23 cellular contexts compared by ENCODE assay signal in genomic region chr1:34946211-34946610, GRCh38.
"Had no signal": no experiment of that assay in that cellular context is flagged by ENCODE, and none has a peak within 500 bp of the region (broad histone marks: within the 10 kb centered on the region; RNA-seq: fewer than 3 reads in every experiment).

No MANE protein-coding gene starts in this region.

- ATAC-seq: activated T-helper 17 cell treated with anti-CD3 and anti-CD28 coated beads, Interleukin-2, amount 50 U/mL, for 72 hours; T-cell had no signal

- DNase-seq: activated CD4-positive, alpha-beta memory T cell treated with anti-CD3 and anti-CD28 coated beads, Interleukin-2, amount 10 ng/mL, durations not matched to agents 7 days and 5 days; activated CD4-positive, alpha-beta T cell treated with anti-CD3 and anti-CD28 coated beads, Interleukin-2, amount 10 ng/mL, durations not matched to agents 7 days and 5 days; activated CD4-positive, CD25-positive, alpha-beta regulatory T cell; activated gamma-delta T cell; activated naive CD4-positive, alpha-beta T cell treated with anti-CD3 and anti-CD28 coated beads, Interleukin-2, amount 10 ng/mL, durations not matched to agents 7 days and 5 days; activated naive CD8-positive, alpha-beta T cell treated with anti-CD3 and anti-CD28 coated beads for 36 hours; activated T-cell treated with anti-CD3 and anti-CD28 coated beads for 4 hours; activated T-cell treated with anti-CD3 and anti-CD28 coated beads, Interleukin-2, amount 50 U/mL, for 48 hours; brain microvascular endothelial cell; cerebellar nuclear complex; NCI-H1092; NCI-H1417; NCI-H1694; NCI-H2029; NCI-H2107; NCI-H2171 treated with DMSO at 0.1 percent for 48 hours; NCI-H226; NCI-H69; SIG-M5; T-cell; T-helper 2 cell; T1000 had no signal
